15 cellular contexts compared by ENCODE assay signal in the genomic region with DNA sequence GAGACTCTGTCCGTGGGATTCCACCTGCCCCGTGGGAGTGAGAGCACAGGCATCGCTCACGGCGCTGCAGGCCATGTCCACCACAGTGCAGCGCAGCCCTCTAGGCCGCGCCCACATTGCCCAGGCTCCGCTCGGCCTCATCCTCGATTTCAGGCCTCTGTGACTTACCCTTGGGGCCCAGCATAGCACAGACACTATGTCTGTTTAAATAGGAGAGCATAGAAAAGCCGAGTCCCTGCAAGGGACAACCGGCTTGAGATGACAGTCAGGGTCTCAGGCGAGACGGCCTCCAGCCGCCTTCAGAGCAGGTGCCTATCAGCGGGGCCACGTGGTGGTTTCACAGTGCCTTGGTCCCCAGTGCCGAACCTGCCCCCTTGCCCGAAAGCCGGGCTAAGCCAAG. TPM values are rescaled to one million over a fixed set of nuclear protein-coding genes. Genes with fewer than 3 reads are reported as not detected.
DNase-seq lines count a peak whose midpoint lies in the region; ATAC-seq and TF ChIP-seq lines count a peak whose summit lies in the region.
"Had no signal": no experiment of that assay in that cellular context is flagged by ENCODE, and none has a peak within 500 bp of the region (broad histone marks: within the 10 kb centered on the region; RNA-seq: fewer than 3 reads in every experiment).

No MANE protein-coding gene starts in this region.

- H4K91ac ChIP-seq in mesenchymal stem cell (ENCODE audit: low read length), result no peak overlapping the region

- 88% methylated on average over 21 of the region's 21 CpGs for WGBS in mesenchymal stem cell

- no peak overlapping the region for H4K8ac ChIP-seq in mesenchymal stem cell (ENCODE audit: low read length)

- H3K4me3 ChIP-seq in H7 (ENCODE audit: insufficient read depth, low read depth, low read length), result no peak overlapping the region
- no peak overlapping the region for H3K4me3 ChIP-seq in mesenchymal stem cell (ENCODE audit: insufficient read depth in 1 of 2, low read depth in 1 of 2, low read length in 2 of 2)
- H3K4me3 ChIP-seq in upper lobe of right lung, result no peak overlapping the region
- H3K4me3 ChIP-seq: A549 had no signal

- no peaks in the 10 kb centered on the region for H3K79me1 ChIP-seq in mesenchymal stem cell (replicated peaks; ENCODE audit: low read length, poor library complexity, severe bottlenecking)

- peak overlapping the region; percentile 54 to 62 for H2BK12ac ChIP-seq in mesenchymal stem cell (ENCODE audit: low read length in 2 of 2)

- no peak overlapping the region for H3K4me2 ChIP-seq in mesenchymal stem cell (ENCODE audit: low read length, poor library complexity, severe bottlenecking)
- H3K4me2 ChIP-seq: A549 had no signal

- no peak overlapping the region for H2AFZ ChIP-seq in mesenchymal stem cell (ENCODE audit: low read depth, low read length)

- H3K4ac ChIP-seq in mesenchymal stem cell (ENCODE audit: low read depth in 1 of 2, low read length in 2 of 2), result no peak overlapping the region

- no peak overlapping the region for H3K18ac ChIP-seq in mesenchymal stem cell (ENCODE audit: low read depth in 1 of 2, low read length in 2 of 2)

- H3K27me3 ChIP-seq in H7 (ENCODE audit: control insufficient read depth, insufficient read depth, low read length) (no peaks in the 10 kb centered on the region), mesenchymal stem cell (ENCODE audit: control insufficient read depth in 1 of 2, insufficient read depth in 1 of 2, low read length in 2 of 2) (peaks cover 0 to 18% of the 10 kb centered on the region in 2 experiments), upper lobe of right lung (no peaks in the 10 kb centered on the region)

- DNase-seq in Right ventricle myocardium inferior (ENCODE audit: missing footprints), result peak; percentile 54
- DNase-seq in left cardiac atrium, result no peak
- DNase-seq in H7, result peak; percentile 60
- DNase-seq in mesenchymal stem cell, result no peak
- DNase-seq in upper lobe of right lung, result no peak
- DNase-seq in glomerular visceral epithelial cell (ENCODE audit: extremely low spot score), result no peak
- no peak for DNase-seq in islet precursor cell
- DNase-seq: AML-193; Caco-2; CD4-positive, alpha-beta T cell; HCEC 1CT; KBM-7 had no signal

- peak overlapping the region in 1 of 2 experiments; percentile 27 for H3K23ac ChIP-seq in mesenchymal stem cell (ENCODE audit: low read length in 2 of 2)

- intact Hi-C loops in Right ventricle myocardium inferior (cut with DNase I), result no loop called here
- intact Hi-C loops in left cardiac atrium (cut with DNase I), result no loop called here
- intact Hi-C loops in upper lobe of right lung (cut with DNase I), result no loop called here

- H3K4me1 ChIP-seq in mesenchymal stem cell (ENCODE audit: control insufficient read depth, insufficient read depth, low read depth, low read length) (peaks cover 7% of the 10 kb centered on the region), upper lobe of right lung (peaks cover 9% of the 10 kb centered on the region)
- H3K4me1 ChIP-seq: Caco-2 had no signal

- no peak overlapping the region for H2BK120ac ChIP-seq in mesenchymal stem cell (ENCODE audit: low read depth, low read length)

- H3K9ac ChIP-seq in mesenchymal stem cell (ENCODE audit: low read length), result no peak overlapping the region

- H2AK5ac ChIP-seq in mesenchymal stem cell (ENCODE audit: low read length, severe bottlenecking), result peak overlapping the region; percentile 49

- no peak overlapping the region for H2BK15ac ChIP-seq in mesenchymal stem cell (ENCODE audit: low read depth, poor library complexity, severe bottlenecking)

- H3K36me3 ChIP-seq in H7 (replicated peaks; ENCODE audit: control insufficient read depth, insufficient read depth, low read length) (no peaks in the 10 kb centered on the region), mesenchymal stem cell (ENCODE audit: control insufficient read depth in 1 of 2, insufficient read depth in 2 of 2, low read depth in 1 of 2, low read length in 2 of 2) (no peaks in the 10 kb centered on the region), upper lobe of right lung (no peaks in the 10 kb centered on the region)

- ATAC-seq in Right ventricle myocardium inferior (no peak), left cardiac atrium (no peak), upper lobe of right lung (peak; percentile 36)
- ATAC-seq: A549 had no signal

- H3K9me3 ChIP-seq in mesenchymal stem cell (ENCODE audit: control insufficient read depth, low read length) (no peaks in the 10 kb centered on the region), upper lobe of right lung (no peaks in the 10 kb centered on the region)
- H3K9me3 ChIP-seq: A549, Caco-2 had no signal

- no peak overlapping the region for H2BK5ac ChIP-seq in mesenchymal stem cell (ENCODE audit: low read depth, low read length, poor library complexity, severe bottlenecking)

- no peak overlapping the region for H3K14ac ChIP-seq in mesenchymal stem cell (ENCODE audit: low read length in 2 of 2)

- no peak overlapping the region for H3K27ac ChIP-seq in mesenchymal stem cell (ENCODE audit: low read length, poor library complexity, severe bottlenecking)
- no peak overlapping the region for H3K27ac ChIP-seq in upper lobe of right lung
- H3K27ac ChIP-seq: 22Rv1, A549, C4-2B had no signal

- no peak for TF ChIP-seq CTCF in upper lobe of right lung (IDR thresholded peaks at IDR 0.05)

RNA-seq across cellular contexts. Expression of a gene that starts 56.9 kb away (rescaled TPM):
- total RNA-seq in Right ventricle myocardium inferior (16.9 TPM), left cardiac atrium (10 to 100 TPM; 18.1 to 20.3 TPM), upper lobe of right lung (29.0 TPM)
- total RNA-seq in H7 (2014; rRNA removed; shearing (Covaris generic)), result 25.4 and 26.9 TPM in 2 replicates
- polyA plus RNA-seq in mesenchymal stem cell (2013, experiment 1 of 2), result 75.1 TPM
- polyA plus RNA-seq in mesenchymal stem cell (2013, experiment 2 of 2), result 76.3 TPM

Comparison
In these comparisons a context has a peak if more than half of its experiments do, and no peak if none do; other contexts are left out.
1. DNase-seq: peak in Right ventricle myocardium inferior (single experiment) and H7 (single experiment); none in left cardiac atrium (single experiment), mesenchymal stem cell (single experiment), upper lobe of right lung (single experiment), glomerular visceral epithelial cell (single experiment) and islet precursor cell (single experiment).